ENCODE assay signal across 8 cellular contexts in genomic region chr2:75646090-75646582, GRCh38. TPM values are rescaled to one million over a fixed set of nuclear protein-coding genes. Genes with fewer than 3 reads are reported as not detected.
A peak's percentile ranks its signal among the peaks of the same experiment; 100 is the strongest.
DNase-seq lines count a peak whose midpoint lies in the region; ATAC-seq and TF ChIP-seq lines count a peak whose summit lies in the region.

No MANE protein-coding gene starts in this region.

- peak overlapping the region; percentile 87 for H3K4me3 ChIP-seq in DOHH2 (ENCODE audit: low read length)
- peak overlapping the region; percentile 84 to 97 (median 90) for H3K4me3 ChIP-seq in right lobe of liver
- peak overlapping the region; percentile 88 to 99 for H3K4me3 ChIP-seq in uterus
- H3K4me3 ChIP-seq in lower leg skin (ENCODE audit: low read depth, poor library complexity, severe bottlenecking): no peak overlapping the region

- peak overlapping the region; percentile 70 for H3K4me2 ChIP-seq in DOHH2 (ENCODE audit: low read length)

- 76% methylated on average over 8 of the region's 9 CpGs for WGBS in right lobe of liver (ENCODE audit: insufficient coverage, low coverage, low lambda C conversion rate, missing lambda C conversion rate)
- 70 to 86% methylated on average over 9 of the region's 9 CpGs for WGBS in lower leg skin, 2 donors

- H3K9me2 ChIP-seq in DOHH2 (replicated peaks; ENCODE audit: control insufficient read depth, low read length): no peaks in the 10 kb centered on the region

- peaks cover 45% of the 10 kb centered on the region for H3K79me2 ChIP-seq in DOHH2 (ENCODE audit: control insufficient read depth, low read length)

- ATAC-seq in HG02588 (IDR thresholded peaks at IDR 0.05; ENCODE audit: unreplicated experiment) (peak; percentile 2), right lobe of liver (peak in 3 of 4 donors; percentile 9 to 24 (median 16))

- TF ChIP-seq POLR2A in right lobe of liver (IDR thresholded peaks at IDR 0.05): no peak
- TF ChIP-seq POLR2A in uterus (IDR thresholded peaks at IDR 0.05): no peak
- no peak for TF ChIP-seq POLR2A in lower leg skin (IDR thresholded peaks at IDR 0.05)

- no peak overlapping the region for H3K27ac ChIP-seq in DOHH2 (ENCODE audit: low read depth, low read length)
- H3K27ac ChIP-seq in angular gyrus (ENCODE audit: low read depth, low read length): peak overlapping the region; percentile 83
- peak overlapping the region; percentile 78 to 85 (median 83) for H3K27ac ChIP-seq in right lobe of liver
- H3K27ac ChIP-seq in uterus: peak overlapping the region; percentile 65 to 70

- peaks cover 29% of the 10 kb centered on the region for H3K36me3 ChIP-seq in DOHH2 (ENCODE audit: control insufficient read depth, low read length)
- H3K36me3 ChIP-seq in right lobe of liver: peaks cover 0 to 5% (median 0%) of the 10 kb centered on the region in 4 donors
- H3K36me3 ChIP-seq in uterus: no peaks in the 10 kb centered on the region

- no peaks in the 10 kb centered on the region for H3K9me3 ChIP-seq in DOHH2 (ENCODE audit: control insufficient read depth, insufficient read depth, low read length)
- H3K9me3 ChIP-seq in right lobe of liver: no peaks in the 10 kb centered on the region
- no peaks in the 10 kb centered on the region for H3K9me3 ChIP-seq in uterus

- H3K4me1 ChIP-seq in DOHH2 (ENCODE audit: control insufficient read depth, low read length) (peaks cover 11% of the 10 kb centered on the region), right lobe of liver (peaks cover 0 to 5% (median 0%) of the 10 kb centered on the region in 4 donors), uterus (no peaks in the 10 kb centered on the region)

- H4K20me1 ChIP-seq in DOHH2 (ENCODE audit: control insufficient read depth, insufficient read depth, low read depth, low read length): no peaks in the 10 kb centered on the region

- H3K27me3 ChIP-seq in DOHH2 (ENCODE audit: control insufficient read depth, low read length) (no peaks in the 10 kb centered on the region), right lobe of liver (no peaks in the 10 kb centered on the region), uterus (no peaks in the 10 kb centered on the region)

- no peak for DNase-seq in right lobe of liver
- DNase-seq in uterus: no peak
- no peak for DNase-seq in DMS 273 treated with DMSO at 0.1 percent for 48 hours (lab: John Stamatoyannopoulos, UW)
- DNase-seq in GM10266 (ENCODE audit: extremely low spot score): no peak
- DNase-seq in lower leg skin (ENCODE audit: low spot score in 2 of 2): no peak

- no peaks in the 10 kb centered on the region for H3F3A ChIP-seq in DOHH2 (ENCODE audit: control insufficient read depth, insufficient read depth)

- intact Hi-C loops in right lobe of liver (cut with DNase I) (no loop called here), uterus (cut with DNase I; ENCODE audit: low total_unique reads) (no loop called here), lower leg skin (cut with DNase I; ENCODE audit: low total_unique reads) (no loop called here)

- no peak for TF ChIP-seq CTCF in DOHH2 (IDR thresholded peaks at IDR 0.05; ENCODE audit: low read depth, low read length, poor library complexity, severe bottlenecking)
- no peak for TF ChIP-seq CTCF in right lobe of liver (IDR thresholded peaks at IDR 0.05)
- TF ChIP-seq CTCF in uterus (IDR thresholded peaks at IDR 0.05): no peak
- TF ChIP-seq CTCF in GM10266 (IDR thresholded peaks at IDR 0.05; ENCODE audit: control insufficient read depth, insufficient read depth, low read depth, missing control alignments): no peak
- TF ChIP-seq CTCF in lower leg skin (IDR thresholded peaks at IDR 0.05): no peak

RNA-seq across cellular contexts. Expression of gene MRPL19, which starts 0.4 kb away (rescaled TPM):
- total RNA-seq in right lobe of liver (10 to 100 TPM; 41.4 to 50.2 (median 44.0) TPM), uterus (10 to 100 TPM; 27.9 to 64.0 (median 45.8) TPM), lower leg skin (10 to 100 TPM; 24.7 to 39.0 (median 32.9) TPM)
